Comparison of ENCODE assay signal across 1 cellular context in the genomic region with DNA sequence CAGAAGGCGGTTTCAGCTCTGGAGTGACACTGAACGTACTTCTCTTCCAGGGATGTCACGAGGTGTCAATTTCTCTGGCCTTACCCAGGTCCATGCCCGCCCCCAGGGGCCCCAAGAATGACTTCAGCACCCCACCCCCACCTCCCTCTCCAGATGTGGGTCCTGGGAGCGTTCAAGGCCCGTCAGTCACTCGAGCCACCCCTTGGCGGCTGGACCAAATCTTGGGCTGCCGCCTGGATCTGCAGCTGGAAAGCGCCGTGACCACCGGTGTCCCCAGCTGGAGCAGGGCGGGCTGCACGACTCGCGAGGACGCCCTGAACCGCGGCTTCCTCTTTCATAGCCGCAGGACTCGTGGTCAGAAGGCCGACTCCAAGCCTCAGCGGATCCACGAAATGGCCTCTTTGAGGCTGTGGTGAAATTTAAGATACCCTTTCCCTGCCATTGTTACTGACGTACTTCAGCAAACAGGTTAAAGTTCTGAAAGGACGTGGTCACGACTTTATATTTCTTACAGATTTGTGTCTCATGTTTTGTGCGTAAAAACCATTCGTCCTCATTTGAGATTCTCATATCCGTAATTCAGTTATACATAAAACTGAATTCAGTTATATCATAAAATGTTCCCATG.
A peak's percentile ranks its signal among the peaks of the same experiment; 100 is the strongest.
TF ChIP-seq lines count a peak whose summit lies in the region.

No MANE protein-coding gene starts in this region.

TF ChIP-seq in HepG2, 621 proteins besides CTCF, POLR2A, EP300 and RAD21 (continued from another document and continues in another):
- TF ChIP-seq, protein P1, sequence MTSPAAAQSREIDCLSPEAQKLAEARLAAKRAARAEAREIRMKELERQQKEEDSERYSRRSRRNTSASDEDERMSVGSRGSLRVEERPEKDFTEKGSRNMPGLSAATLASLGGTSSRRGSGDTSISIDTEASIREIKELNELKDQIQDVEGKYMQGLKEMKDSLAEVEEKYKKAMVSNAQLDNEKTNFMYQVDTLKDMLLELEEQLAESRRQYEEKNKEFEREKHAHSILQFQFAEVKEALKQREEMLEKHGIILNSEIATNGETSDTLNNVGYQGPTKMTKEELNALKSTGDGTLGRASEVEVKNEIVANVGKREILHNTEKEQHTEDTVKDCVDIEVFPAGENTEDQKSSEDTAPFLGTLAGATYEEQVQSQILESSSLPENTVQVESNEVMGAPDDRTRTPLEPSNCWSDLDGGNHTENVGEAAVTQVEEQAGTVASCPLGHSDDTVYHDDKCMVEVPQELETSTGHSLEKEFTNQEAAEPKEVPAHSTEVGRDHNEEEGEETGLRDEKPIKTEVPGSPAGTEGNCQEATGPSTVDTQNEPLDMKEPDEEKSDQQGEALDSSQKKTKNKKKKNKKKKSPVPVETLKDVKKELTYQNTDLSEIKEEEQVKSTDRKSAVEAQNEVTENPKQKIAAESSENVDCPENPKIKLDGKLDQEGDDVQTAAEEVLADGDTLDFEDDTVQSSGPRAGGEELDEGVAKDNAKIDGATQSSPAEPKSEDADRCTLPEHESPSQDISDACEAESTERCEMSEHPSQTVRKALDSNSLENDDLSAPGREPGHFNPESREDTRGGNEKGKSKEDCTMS (CRISPR knock-in tag; conservative IDR thresholded peaks at IDR 0.05), result no peak
- peak; percentile 46 for TF ChIP-seq RBM22 (optimal IDR thresholded peaks at IDR 0.05; ENCODE audit: low read length)
- TF ChIP-seq ZFP90 (CRISPR knock-in tag; IDR thresholded peaks at IDR 0.05; ENCODE audit: borderline replicate concordance), result no peak
- peak; percentile 22; the same call in 1 of the 2 replicates for TF ChIP-seq ZNF644 (CRISPR knock-in tag; IDR thresholded peaks at IDR 0.05; ENCODE audit: low read depth)
- no peak for TF ChIP-seq STAT5B (CRISPR knock-in tag; IDR thresholded peaks at IDR 0.05)
- TF ChIP-seq BHLHE40 (IDR thresholded peaks at IDR 0.05; ENCODE audit: low read length), result no peak
- no peak for TF ChIP-seq HES4 (CRISPR knock-in tag; IDR thresholded peaks at IDR 0.05; ENCODE audit: borderline replicate concordance)
- 0 out of 2 replicates have a peak, but pooled peaks have one; percentile 72 for TF ChIP-seq ZNF83 (CRISPR knock-in tag; IDR thresholded peaks at IDR 0.05; ENCODE audit: borderline replicate concordance)
- no peak for TF ChIP-seq ZNF670 (CRISPR knock-in tag; IDR thresholded peaks at IDR 0.05; ENCODE audit: borderline replicate concordance)
- no peak for TF ChIP-seq ZNF780A (CRISPR knock-in tag; IDR thresholded peaks at IDR 0.05)
- no peak for TF ChIP-seq XRCC5 (optimal IDR thresholded peaks at IDR 0.05; ENCODE audit: low read length)
- TF ChIP-seq, protein P2, sequence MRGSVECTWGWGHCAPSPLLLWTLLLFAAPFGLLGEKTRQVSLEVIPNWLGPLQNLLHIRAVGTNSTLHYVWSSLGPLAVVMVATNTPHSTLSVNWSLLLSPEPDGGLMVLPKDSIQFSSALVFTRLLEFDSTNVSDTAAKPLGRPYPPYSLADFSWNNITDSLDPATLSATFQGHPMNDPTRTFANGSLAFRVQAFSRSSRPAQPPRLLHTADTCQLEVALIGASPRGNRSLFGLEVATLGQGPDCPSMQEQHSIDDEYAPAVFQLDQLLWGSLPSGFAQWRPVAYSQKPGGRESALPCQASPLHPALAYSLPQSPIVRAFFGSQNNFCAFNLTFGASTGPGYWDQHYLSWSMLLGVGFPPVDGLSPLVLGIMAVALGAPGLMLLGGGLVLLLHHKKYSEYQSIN (CRISPR knock-in tag; IDR thresholded peaks at IDR 0.05; ENCODE audit: borderline replicate concordance), result no peak
- no peak for TF ChIP-seq NFIB (CRISPR knock-in tag; IDR thresholded peaks at IDR 0.05; ENCODE audit: borderline replicate concordance)
- TF ChIP-seq ZNF775 (CRISPR knock-in tag; IDR thresholded peaks at IDR 0.05; ENCODE audit: borderline replicate concordance), result no peak
- TF ChIP-seq ISL2 (CRISPR knock-in tag; IDR thresholded peaks at IDR 0.05), result no peak
- no peak for TF ChIP-seq KMT2A (CRISPR knock-in tag; IDR thresholded peaks at IDR 0.05)
- TF ChIP-seq ZNF782 (CRISPR knock-in tag; IDR thresholded peaks at IDR 0.05; ENCODE audit: borderline replicate concordance), result no peak
- TF ChIP-seq ZNF292 (CRISPR knock-in tag; IDR thresholded peaks at IDR 0.05; ENCODE audit: borderline replicate concordance, low read depth), result peak; percentile 68; the same call in 1 of the 2 replicates
- TF ChIP-seq HOXA5 (CRISPR knock-in tag; IDR thresholded peaks at IDR 0.05), result no peak
- peak; percentile 90; the same call in 1 of the 2 replicates for TF ChIP-seq ELF4 (CRISPR knock-in tag; IDR thresholded peaks at IDR 0.05; ENCODE audit: borderline replicate concordance)
- TF ChIP-seq HNRNPLL (IDR thresholded peaks at IDR 0.05; ENCODE audit: low read depth, low read length, poor library complexity, severe bottlenecking), result no peak
- no peak for TF ChIP-seq ZBTB1 (CRISPR knock-in tag; IDR thresholded peaks at IDR 0.05; ENCODE audit: borderline replicate concordance)
- no peak for TF ChIP-seq ZNF17 (CRISPR knock-in tag; IDR thresholded peaks at IDR 0.05)
- TF ChIP-seq GABPB1 (CRISPR knock-in tag; IDR thresholded peaks at IDR 0.05), result peak; percentile 19; the same call in 1 of the 2 replicates
- TF ChIP-seq, protein P3, sequence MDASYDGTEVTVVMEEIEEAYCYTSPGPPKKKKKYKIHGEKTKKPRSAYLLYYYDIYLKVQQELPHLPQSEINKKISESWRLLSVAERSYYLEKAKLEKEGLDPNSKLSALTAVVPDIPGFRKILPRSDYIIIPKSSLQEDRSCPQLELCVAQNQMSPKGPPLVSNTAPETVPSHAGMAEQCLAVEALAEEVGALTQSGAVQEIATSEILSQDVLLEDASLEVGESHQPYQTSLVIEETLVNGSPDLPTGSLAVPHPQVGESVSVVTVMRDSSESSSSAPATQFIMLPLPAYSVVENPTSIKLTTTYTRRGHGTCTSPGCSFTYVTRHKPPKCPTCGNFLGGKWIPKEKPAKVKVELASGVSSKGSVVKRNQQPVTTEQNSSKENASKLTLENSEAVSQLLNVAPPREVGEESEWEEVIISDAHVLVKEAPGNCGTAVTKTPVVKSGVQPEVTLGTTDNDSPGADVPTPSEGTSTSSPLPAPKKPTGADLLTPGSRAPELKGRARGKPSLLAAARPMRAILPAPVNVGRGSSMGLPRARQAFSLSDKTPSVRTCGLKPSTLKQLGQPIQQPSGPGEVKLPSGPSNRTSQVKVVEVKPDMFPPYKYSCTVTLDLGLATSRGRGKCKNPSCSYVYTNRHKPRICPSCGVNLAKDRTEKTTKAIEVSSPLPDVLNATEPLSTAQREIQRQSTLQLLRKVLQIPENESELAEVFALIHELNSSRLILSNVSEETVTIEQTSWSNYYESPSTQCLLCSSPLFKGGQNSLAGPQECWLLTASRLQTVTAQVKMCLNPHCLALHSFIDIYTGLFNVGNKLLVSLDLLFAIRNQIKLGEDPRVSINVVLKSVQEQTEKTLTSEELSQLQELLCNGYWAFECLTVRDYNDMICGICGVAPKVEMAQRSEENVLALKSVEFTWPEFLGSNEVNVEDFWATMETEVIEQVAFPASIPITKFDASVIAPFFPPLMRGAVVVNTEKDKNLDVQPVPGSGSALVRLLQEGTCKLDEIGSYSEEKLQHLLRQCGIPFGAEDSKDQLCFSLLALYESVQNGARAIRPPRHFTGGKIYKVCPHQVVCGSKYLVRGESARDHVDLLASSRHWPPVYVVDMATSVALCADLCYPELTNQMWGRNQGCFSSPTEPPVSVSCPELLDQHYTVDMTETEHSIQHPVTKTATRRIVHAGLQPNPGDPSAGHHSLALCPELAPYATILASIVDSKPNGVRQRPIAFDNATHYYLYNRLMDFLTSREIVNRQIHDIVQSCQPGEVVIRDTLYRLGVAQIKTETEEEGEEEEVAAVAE (CRISPR knock-in tag; IDR thresholded peaks at IDR 0.05; ENCODE audit: borderline replicate concordance), result no peak
- no peak for TF ChIP-seq PHF20 (CRISPR knock-in tag; IDR thresholded peaks at IDR 0.05)
- TF ChIP-seq ZNF816 (CRISPR knock-in tag; IDR thresholded peaks at IDR 0.05; ENCODE audit: borderline replicate concordance), result 0 out of 2 replicates have a peak, but pooled peaks have one; percentile 6
- TF ChIP-seq ZBTB7A (CRISPR knock-in tag; IDR thresholded peaks at IDR 0.05), result peak; percentile 80
- TF ChIP-seq ZNF251 (CRISPR knock-in tag; IDR thresholded peaks at IDR 0.05), result no peak
- TF ChIP-seq ZNF772 (CRISPR knock-in tag; IDR thresholded peaks at IDR 0.05), result no peak; the same call in 1 of the 2 replicates
- TF ChIP-seq SUZ12 (IDR thresholded peaks at IDR 0.05; ENCODE audit: low read depth, low read length), result no peak
- TF ChIP-seq, protein P4, sequence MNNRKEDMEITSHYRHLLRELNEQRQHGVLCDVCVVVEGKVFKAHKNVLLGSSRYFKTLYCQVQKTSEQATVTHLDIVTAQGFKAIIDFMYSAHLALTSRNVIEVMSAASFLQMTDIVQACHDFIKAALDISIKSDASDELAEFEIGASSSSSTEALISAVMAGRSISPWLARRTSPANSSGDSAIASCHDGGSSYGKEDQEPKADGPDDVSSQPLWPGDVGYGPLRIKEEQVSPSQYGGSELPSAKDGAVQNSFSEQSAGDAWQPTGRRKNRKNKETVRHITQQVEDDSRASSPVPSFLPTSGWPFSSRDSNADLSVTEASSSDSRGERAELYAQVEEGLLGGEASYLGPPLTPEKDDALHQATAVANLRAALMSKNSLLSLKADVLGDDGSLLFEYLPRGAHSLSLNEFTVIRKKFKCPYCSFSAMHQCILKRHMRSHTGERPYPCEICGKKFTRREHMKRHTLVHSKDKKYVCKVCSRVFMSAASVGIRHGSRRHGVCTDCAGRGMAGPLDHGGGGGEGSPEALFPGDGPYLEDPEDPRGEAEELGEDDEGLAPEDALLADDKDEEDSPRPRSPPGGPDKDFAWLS (CRISPR knock-in tag; IDR thresholded peaks at IDR 0.05; ENCODE audit: borderline replicate concordance), result no peak
- TF ChIP-seq ZNF891 (CRISPR knock-in tag; IDR thresholded peaks at IDR 0.05), result no peak
- TF ChIP-seq ZNF232 (CRISPR knock-in tag; IDR thresholded peaks at IDR 0.05; ENCODE audit: borderline replicate concordance), result peak; percentile 25; the same call in 1 of the 2 replicates
- peak; percentile 78; the same call in 1 of the 2 replicates for TF ChIP-seq CCDC6 (CRISPR knock-in tag; IDR thresholded peaks at IDR 0.05)
- no peak; the same call in 1 of the 2 replicates for TF ChIP-seq FOXC1 (CRISPR knock-in tag; IDR thresholded peaks at IDR 0.05; ENCODE audit: borderline replicate concordance)
- 0 out of 2 replicates have a peak, but pooled peaks have one; percentile 10 for TF ChIP-seq PCBP1 (IDR thresholded peaks at IDR 0.05; ENCODE audit: borderline replicate concordance, low read depth, low read length)
- TF ChIP-seq ASH2L (IDR thresholded peaks at IDR 0.05; ENCODE audit: insufficient read length, low read depth, low read length), result no peak
- no peak for TF ChIP-seq FOXP1 (IDR thresholded peaks at IDR 0.05)
- TF ChIP-seq FOXP1 (CRISPR knock-in tag; IDR thresholded peaks at IDR 0.05), result no peak
- no peak for TF ChIP-seq ZNF335 (CRISPR knock-in tag; IDR thresholded peaks at IDR 0.05)
- TF ChIP-seq, protein P5, sequence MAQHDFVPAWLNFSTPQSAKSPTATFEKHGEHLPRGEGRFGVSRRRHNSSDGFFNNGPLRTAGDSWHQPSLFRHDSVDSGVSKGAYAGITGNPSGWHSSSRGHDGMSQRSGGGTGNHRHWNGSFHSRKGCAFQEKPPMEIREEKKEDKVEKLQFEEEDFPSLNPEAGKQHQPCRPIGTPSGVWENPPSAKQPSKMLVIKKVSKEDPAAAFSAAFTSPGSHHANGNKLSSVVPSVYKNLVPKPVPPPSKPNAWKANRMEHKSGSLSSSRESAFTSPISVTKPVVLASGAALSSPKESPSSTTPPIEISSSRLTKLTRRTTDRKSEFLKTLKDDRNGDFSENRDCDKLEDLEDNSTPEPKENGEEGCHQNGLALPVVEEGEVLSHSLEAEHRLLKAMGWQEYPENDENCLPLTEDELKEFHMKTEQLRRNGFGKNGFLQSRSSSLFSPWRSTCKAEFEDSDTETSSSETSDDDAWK (CRISPR knock-in tag; IDR thresholded peaks at IDR 0.05), result no peak
- TF ChIP-seq ZNF75D (CRISPR knock-in tag; IDR thresholded peaks at IDR 0.05; ENCODE audit: borderline replicate concordance), result no peak
- peak; percentile 78; the same call in 1 of the 2 replicates for TF ChIP-seq ZNF878 (CRISPR knock-in tag; IDR thresholded peaks at IDR 0.05)
- TF ChIP-seq, protein P6, sequence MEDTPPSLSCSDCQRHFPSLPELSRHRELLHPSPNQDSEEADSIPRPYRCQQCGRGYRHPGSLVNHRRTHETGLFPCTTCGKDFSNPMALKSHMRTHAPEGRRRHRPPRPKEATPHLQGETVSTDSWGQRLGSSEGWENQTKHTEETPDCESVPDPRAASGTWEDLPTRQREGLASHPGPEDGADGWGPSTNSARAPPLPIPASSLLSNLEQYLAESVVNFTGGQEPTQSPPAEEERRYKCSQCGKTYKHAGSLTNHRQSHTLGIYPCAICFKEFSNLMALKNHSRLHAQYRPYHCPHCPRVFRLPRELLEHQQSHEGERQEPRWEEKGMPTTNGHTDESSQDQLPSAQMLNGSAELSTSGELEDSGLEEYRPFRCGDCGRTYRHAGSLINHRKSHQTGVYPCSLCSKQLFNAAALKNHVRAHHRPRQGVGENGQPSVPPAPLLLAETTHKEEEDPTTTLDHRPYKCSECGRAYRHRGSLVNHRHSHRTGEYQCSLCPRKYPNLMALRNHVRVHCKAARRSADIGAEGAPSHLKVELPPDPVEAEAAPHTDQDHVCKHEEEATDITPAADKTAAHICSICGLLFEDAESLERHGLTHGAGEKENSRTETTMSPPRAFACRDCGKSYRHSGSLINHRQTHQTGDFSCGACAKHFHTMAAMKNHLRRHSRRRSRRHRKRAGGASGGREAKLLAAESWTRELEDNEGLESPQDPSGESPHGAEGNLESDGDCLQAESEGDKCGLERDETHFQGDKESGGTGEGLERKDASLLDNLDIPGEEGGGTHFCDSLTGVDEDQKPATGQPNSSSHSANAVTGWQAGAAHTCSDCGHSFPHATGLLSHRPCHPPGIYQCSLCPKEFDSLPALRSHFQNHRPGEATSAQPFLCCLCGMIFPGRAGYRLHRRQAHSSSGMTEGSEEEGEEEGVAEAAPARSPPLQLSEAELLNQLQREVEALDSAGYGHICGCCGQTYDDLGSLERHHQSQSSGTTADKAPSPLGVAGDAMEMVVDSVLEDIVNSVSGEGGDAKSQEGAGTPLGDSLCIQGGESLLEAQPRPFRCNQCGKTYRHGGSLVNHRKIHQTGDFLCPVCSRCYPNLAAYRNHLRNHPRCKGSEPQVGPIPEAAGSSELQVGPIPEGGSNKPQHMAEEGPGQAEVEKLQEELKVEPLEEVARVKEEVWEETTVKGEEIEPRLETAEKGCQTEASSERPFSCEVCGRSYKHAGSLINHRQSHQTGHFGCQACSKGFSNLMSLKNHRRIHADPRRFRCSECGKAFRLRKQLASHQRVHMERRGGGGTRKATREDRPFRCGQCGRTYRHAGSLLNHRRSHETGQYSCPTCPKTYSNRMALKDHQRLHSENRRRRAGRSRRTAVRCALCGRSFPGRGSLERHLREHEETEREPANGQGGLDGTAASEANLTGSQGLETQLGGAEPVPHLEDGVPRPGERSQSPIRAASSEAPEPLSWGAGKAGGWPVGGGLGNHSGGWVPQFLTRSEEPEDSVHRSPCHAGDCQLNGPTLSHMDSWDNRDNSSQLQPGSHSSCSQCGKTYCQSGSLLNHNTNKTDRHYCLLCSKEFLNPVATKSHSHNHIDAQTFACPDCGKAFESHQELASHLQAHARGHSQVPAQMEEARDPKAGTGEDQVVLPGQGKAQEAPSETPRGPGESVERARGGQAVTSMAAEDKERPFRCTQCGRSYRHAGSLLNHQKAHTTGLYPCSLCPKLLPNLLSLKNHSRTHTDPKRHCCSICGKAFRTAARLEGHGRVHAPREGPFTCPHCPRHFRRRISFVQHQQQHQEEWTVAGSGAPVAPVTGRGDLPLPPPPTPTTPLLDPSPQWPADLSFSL (CRISPR knock-in tag; IDR thresholded peaks at IDR 0.05), result no peak
- TF ChIP-seq ZNF282 (IDR thresholded peaks at IDR 0.05; ENCODE audit: partially characterized antibody), result no peak
- TF ChIP-seq ZNF777 (CRISPR knock-in tag; IDR thresholded peaks at IDR 0.05), result no peak
- TF ChIP-seq SNAPC2 (CRISPR knock-in tag; IDR thresholded peaks at IDR 0.05), result no peak; the same call in 1 of the 2 replicates
